In genomic region chr4:8359193-8359592, GRCh38 we compare ENCODE assay signal across 19 cellular contexts.
A peak's percentile ranks its signal among the peaks of the same experiment; 100 is the strongest.
DNase-seq lines count a peak whose midpoint lies in the region; ATAC-seq, FAIRE-seq and TF ChIP-seq lines count a peak whose summit lies in the region.
"Had no signal": no experiment of that assay in that cellular context is flagged by ENCODE, and none has a peak within 500 bp of the region (broad histone marks: within the 10 kb centered on the region; RNA-seq: fewer than 3 reads in every experiment).

No MANE protein-coding gene starts in this region.

- peak; percentile 4 for DNase-seq in activated naive CD4-positive, alpha-beta T cell treated with anti-CD3 and anti-CD28 coated beads, Interleukin-2, amount 10 ng/mL, durations not matched to agents 7 days and 5 days
- DNase-seq in activated naive CD4-positive, alpha-beta T cell treated with anti-CD3 and anti-CD28 coated beads for 36 hours = no peak
- DNase-seq in H9 (peak; percentile 27), RKO (ENCODE audit: low spot score) (no peak), pancreas (no peak)
- DNase-seq: 8988T; CD4-positive, alpha-beta memory T cell; DMS153; DMS79; GDM1; GM23248; H7 had no signal

- no peak overlapping the region for H3K14ac ChIP-seq in H9 (ENCODE audit: insufficient read depth, low read length)

- no peak overlapping the region for H2BK12ac ChIP-seq in H9 (ENCODE audit: insufficient read length, low read depth, low read length)

- H3K4me1 ChIP-seq in H9 (ENCODE audit: insufficient read depth, low read length) (peaks cover 13% of the 10 kb centered on the region), iPS-18a (ENCODE audit: control insufficient read depth, low read depth, low read length) (peaks cover 33% of the 10 kb centered on the region), pancreas (no peaks in the 10 kb centered on the region)

- no peak overlapping the region for H3K9ac ChIP-seq in H9 (ENCODE audit: extremely low read depth, insufficient read length, low read length)
- H3K9ac ChIP-seq in iPS-18a (ENCODE audit: low read length) = no peak overlapping the region
- H3K9ac ChIP-seq: BLaER1, GM23248 had no signal

- WGBS in H9 (ENCODE audit: extremely low coverage, insufficient read length, low lambda C conversion rate) = no CpG with 5 or more reads among the region's 5 CpGs
- 74 to 77% methylated on average over 5 of the region's 5 CpGs for WGBS in pancreas, 2 donors

- H3K4me1 Mint-ChIP-seq in activated naive CD4-positive, alpha-beta T cell treated with anti-CD3 and anti-CD28 coated beads, Interleukin-2, amount 10 ng/mL, durations not matched to agents 7 days and 5 days = no peaks in the 10 kb centered on the region
- H3K4me1 Mint-ChIP-seq in activated naive CD4-positive, alpha-beta T cell treated with anti-CD3 and anti-CD28 coated beads for 36 hours (ENCODE audit: low read depth) = no peaks in the 10 kb centered on the region
- H3K4me1 Mint-ChIP-seq in H9 = peaks cover 31 to 32% of the 10 kb centered on the region in 2 experiments
- H3K4me1 Mint-ChIP-seq: CD4-positive, alpha-beta memory T cell had no signal

- H3K27ac ChIP-seq in H9 (ENCODE audit: insufficient read length, low read depth, low read length) (no peak overlapping the region), iPS-18a (ENCODE audit: low read length) (peak overlapping the region; percentile 19), pancreas (no peak overlapping the region)
- H3K27ac ChIP-seq: BLaER1, GM23248 had no signal

- H3K4ac ChIP-seq in H9 (ENCODE audit: low read depth, low read length) = no peak overlapping the region

- no peak overlapping the region for H3K4me3 ChIP-seq in iPS-18a (ENCODE audit: low read length)
- H3K4me3 ChIP-seq in pancreas = no peak overlapping the region
- H3K4me3 ChIP-seq: BLaER1, GM23248 had no signal

- H3K79me1 ChIP-seq in H9 (ENCODE audit: insufficient read depth, low read depth, low read length, poor library complexity, severe bottlenecking) = no peaks in the 10 kb centered on the region

- H4K8ac ChIP-seq in H9 (replicated peaks; ENCODE audit: insufficient read length, low read depth, low read length) = no peak overlapping the region

- no peaks in the 10 kb centered on the region for H3K9me3 ChIP-seq in H9 (ENCODE audit: control insufficient read depth, low read depth, low read length)
- H3K9me3 ChIP-seq in iPS-18a (ENCODE audit: control insufficient read depth, low read depth, low read length) = peaks cover 8% of the 10 kb centered on the region
- H3K9me3 ChIP-seq in pancreas = no peaks in the 10 kb centered on the region

- H3K27me3 Mint-ChIP-seq in activated naive CD4-positive, alpha-beta T cell treated with anti-CD3 and anti-CD28 coated beads, Interleukin-2, amount 10 ng/mL, durations not matched to agents 7 days and 5 days = peaks cover 5% of the 10 kb centered on the region
- H3K27me3 Mint-ChIP-seq in activated naive CD4-positive, alpha-beta T cell treated with anti-CD3 and anti-CD28 coated beads for 36 hours (ENCODE audit: low read depth) = no peaks in the 10 kb centered on the region
- H3K27me3 Mint-ChIP-seq in H9 (ENCODE audit: low read depth) = peaks cover 55% of the 10 kb centered on the region

- no peak overlapping the region for H4K91ac ChIP-seq in H9 (ENCODE audit: insufficient read length, low read depth, low read length)

- no peak overlapping the region for H3K18ac ChIP-seq in H9 (ENCODE audit: insufficient read length, low read depth, low read length)

- intact Hi-C loops in activated naive CD4-positive, alpha-beta T cell treated with anti-CD3 and anti-CD28 coated beads for 36 hours (cut with micrococcal nuclease) = no loop called here
- intact Hi-C loops in pancreas (cut with DNase I) = no loop called here

- no peak overlapping the region for H3K56ac ChIP-seq in H9 (ENCODE audit: insufficient read length, low read depth, low read length)

- FAIRE-seq in pancreas (lab: Jason Lieb, UNC) = no peak
- FAIRE-seq: GM12892, GM18507, HepG2 had no signal

- H3K27me3 ChIP-seq in H9 (ENCODE audit: insufficient read depth, low read length) (peaks cover 9% of the 10 kb centered on the region), iPS-18a (ENCODE audit: control insufficient read depth, insufficient read depth, low read length) (peaks cover 3% of the 10 kb centered on the region), pancreas (no peaks in the 10 kb centered on the region)
- H3K27me3 ChIP-seq: BLaER1 had no signal

- no peak overlapping the region for H2BK5ac ChIP-seq in H9 (ENCODE audit: insufficient read length, low read length)

- H4K20me1 ChIP-seq in H9 (ENCODE audit: control insufficient read depth, insufficient read depth, insufficient read length) = no peaks in the 10 kb centered on the region

- H2BK20ac ChIP-seq in H9 (ENCODE audit: low read depth, low read length, poor library complexity, severe bottlenecking) = no peak overlapping the region

- no peaks in the 10 kb centered on the region for H3K79me2 ChIP-seq in H9 (ENCODE audit: insufficient read depth, low read length)

- no peak overlapping the region for H3K27ac Mint-ChIP-seq in activated naive CD4-positive, alpha-beta T cell treated with anti-CD3 and anti-CD28 coated beads, Interleukin-2, amount 10 ng/mL, durations not matched to agents 7 days and 5 days
- no peak overlapping the region for H3K27ac Mint-ChIP-seq in activated naive CD4-positive, alpha-beta T cell treated with anti-CD3 and anti-CD28 coated beads for 36 hours
- no peak overlapping the region for H3K27ac Mint-ChIP-seq in H9
- H3K27ac Mint-ChIP-seq: CD14-positive monocyte; CD4-positive, alpha-beta memory T cell had no signal

- no peak overlapping the region for H2AFZ ChIP-seq in H9 (ENCODE audit: low read length)
- H2AFZ ChIP-seq: GM23248 had no signal

- no peak overlapping the region for H2BK15ac ChIP-seq in H9 (ENCODE audit: low read depth, low read length)

- H3K36me3 ChIP-seq in iPS-18a (ENCODE audit: control insufficient read depth, low read depth, low read length) (no peaks in the 10 kb centered on the region), pancreas (no peaks in the 10 kb centered on the region)

- CTCF ChIA-PET in activated naive CD4-positive, alpha-beta T cell treated with anti-CD3 and anti-CD28 coated beads, Interleukin-2, amount 10 ng/mL, durations not matched to agents 7 days and 5 days (lab: Charles Lee) = no interaction called here
- CTCF ChIA-PET in activated naive CD4-positive, alpha-beta T cell treated with anti-CD3 and anti-CD28 coated beads for 36 hours (lab: Charles Lee) = no interaction called here

- no peak overlapping the region for H3T11ph ChIP-seq in H9 (ENCODE audit: low read length)

- no peak overlapping the region for H4K5ac ChIP-seq in H9 (ENCODE audit: insufficient read length, low read depth, low read length)

- no peaks in the 10 kb centered on the region for H3K36me3 Mint-ChIP-seq in activated naive CD4-positive, alpha-beta T cell treated with anti-CD3 and anti-CD28 coated beads, Interleukin-2, amount 10 ng/mL, durations not matched to agents 7 days and 5 days
- H3K36me3 Mint-ChIP-seq in activated naive CD4-positive, alpha-beta T cell treated with anti-CD3 and anti-CD28 coated beads for 36 hours (ENCODE audit: low read depth) = peaks cover 2% of the 10 kb centered on the region
- H3K36me3 Mint-ChIP-seq in H9 (ENCODE audit: insufficient read depth in 1 of 3, low read depth in 3 of 3) = peaks cover 7 to 19% (median 18%) of the 10 kb centered on the region in 3 experiments; a peak in 6 of 7 replicates

- H3K4me2 ChIP-seq in H9 (ENCODE audit: insufficient read depth, insufficient read length, low read length) = no peak overlapping the region
- H3K4me2 ChIP-seq: BLaER1 had no signal

- no peak overlapping the region for H2AK5ac ChIP-seq in H9 (ENCODE audit: insufficient read length, low read length)

- peaks cover 1% of the 10 kb centered on the region for H3K9me3 Mint-ChIP-seq in activated naive CD4-positive, alpha-beta T cell treated with anti-CD3 and anti-CD28 coated beads, Interleukin-2, amount 10 ng/mL, durations not matched to agents 7 days and 5 days
- peaks cover 16% of the 10 kb centered on the region for H3K9me3 Mint-ChIP-seq in activated naive CD4-positive, alpha-beta T cell treated with anti-CD3 and anti-CD28 coated beads for 36 hours
- peaks cover 18 to 25% of the 10 kb centered on the region in 2 experiments; a peak in 4 of 5 replicates for H3K9me3 Mint-ChIP-seq in H9

- no peak for TF ChIP-seq CTCF in H9 (conservative IDR thresholded peaks at IDR 0.05)
- no peak for TF ChIP-seq CTCF in pancreas (IDR thresholded peaks at IDR 0.05)

- no peak overlapping the region for H3K4me3 Mint-ChIP-seq in activated naive CD4-positive, alpha-beta T cell treated with anti-CD3 and anti-CD28 coated beads, Interleukin-2, amount 10 ng/mL, durations not matched to agents 7 days and 5 days
- H3K4me3 Mint-ChIP-seq in activated naive CD4-positive, alpha-beta T cell treated with anti-CD3 and anti-CD28 coated beads for 36 hours = no peak overlapping the region
- no peak overlapping the region for H3K4me3 Mint-ChIP-seq in H9
- H3K4me3 Mint-ChIP-seq: CD14-positive monocyte; CD4-positive, alpha-beta memory T cell had no signal

- H2BK120ac ChIP-seq in H9 (ENCODE audit: low read depth, low read length, poor library complexity, severe bottlenecking) = no peak overlapping the region

- ATAC-seq in HG02884 (IDR thresholded peaks at IDR 0.05; ENCODE audit: unreplicated experiment) (no peak), pancreas (no peak)
- ATAC-seq: HepG2 had no signal

- no peaks in the 10 kb centered on the region for H3K23me2 ChIP-seq in H9 (ENCODE audit: insufficient read length, low read depth, low read length, poor library complexity, severe bottlenecking)

- no peak overlapping the region for H3K23ac ChIP-seq in H9 (ENCODE audit: insufficient read length, low read depth, low read length)

Comparison
In these comparisons a context has a peak if more than half of its experiments do, and no peak if none do; other contexts are left out.
1. DNase-seq: peak in activated naive CD4-positive, alpha-beta T cell treated with anti-CD3 and anti-CD28 coated beads, Interleukin-2, amount 10 ng/mL, durations not matched to agents 7 days and 5 days (single experiment) and H9 (single experiment); none in activated naive CD4-positive, alpha-beta T cell treated with anti-CD3 and anti-CD28 coated beads for 36 hours (single experiment), RKO (single experiment) and pancreas (0 of 6).